15 cellular contexts compared by ENCODE assay signal in the genomic region with DNA sequence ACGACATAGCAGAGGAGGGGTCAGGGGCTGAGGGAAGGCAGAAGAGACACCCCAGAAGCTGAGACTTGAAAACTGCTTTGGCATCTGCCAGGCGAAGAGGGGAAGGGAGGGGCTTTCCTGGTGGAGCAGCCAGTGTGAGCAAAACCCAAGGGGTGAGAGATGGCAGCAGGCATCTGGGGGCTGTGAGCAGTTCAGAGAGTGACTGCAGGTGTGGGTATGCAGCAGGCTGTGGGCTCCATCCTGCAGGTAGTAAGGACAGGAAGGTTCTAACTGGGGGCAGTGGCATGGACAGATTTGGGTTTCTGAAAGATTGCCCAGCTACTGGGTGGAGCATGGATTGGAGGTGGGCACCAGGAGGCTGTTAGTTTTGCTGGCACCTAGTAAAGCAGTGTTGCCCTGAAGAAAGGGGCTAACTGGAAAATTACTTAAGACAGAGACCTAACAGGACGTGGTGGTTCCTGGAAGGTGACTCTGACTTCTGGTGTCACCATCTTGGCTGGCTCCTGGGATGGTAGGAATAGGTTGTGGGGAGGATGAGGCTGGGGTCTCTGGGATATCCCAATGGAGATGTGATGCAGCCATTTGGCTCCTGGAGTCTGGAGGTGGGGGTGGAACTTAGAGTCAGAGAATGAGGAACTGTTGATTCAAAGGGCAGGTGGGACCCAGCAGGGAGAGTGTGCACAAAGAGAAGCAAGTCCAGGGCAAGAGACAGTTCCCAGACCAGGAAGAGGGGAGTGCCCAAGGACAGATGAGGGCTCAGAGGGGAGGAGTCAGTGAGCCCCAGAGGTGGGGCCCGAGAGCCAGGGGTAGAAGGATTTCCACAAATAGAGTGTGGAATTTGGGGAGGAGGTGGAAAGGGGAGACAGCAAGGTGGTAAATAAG. TPM values are rescaled to one million over a fixed set of nuclear protein-coding genes. Genes with fewer than 3 reads are reported as not detected.
A peak's percentile ranks its signal among the peaks of the same experiment; 100 is the strongest.
DNase-seq lines count a peak whose midpoint lies in the region; ATAC-seq, FAIRE-seq and TF ChIP-seq lines count a peak whose summit lies in the region.
"Had no signal": no experiment of that assay in that cellular context is flagged by ENCODE, and none has a peak within 500 bp of the region (broad histone marks: within the 10 kb centered on the region; RNA-seq: fewer than 3 reads in every experiment).

No MANE protein-coding gene starts in this region.

- H3K27me3 Mint-ChIP-seq in activated naive CD4-positive, alpha-beta T cell treated with anti-CD3 and anti-CD28 coated beads, Interleukin-2, amount 10 ng/mL, durations not matched to agents 7 days and 5 days, result no peaks in the 10 kb centered on the region
- no peaks in the 10 kb centered on the region for H3K27me3 Mint-ChIP-seq in effector memory CD8-positive, alpha-beta T cell

- no peak overlapping the region for H3K4me3 ChIP-seq in kidney (ENCODE audit: low read length in 2 of 2)
- H3K4me3 ChIP-seq: GM23248, pancreas had no signal

- no peak overlapping the region for H3K9ac ChIP-seq in kidney (ENCODE audit: low read length in 2 of 2)
- H3K9ac ChIP-seq: GM23248 had no signal

- no peaks in the 10 kb centered on the region for H3K9me3 ChIP-seq in kidney (ENCODE audit: control insufficient read depth in 1 of 2, low read length in 2 of 2)
- H3K9me3 ChIP-seq: pancreas had no signal

- FAIRE-seq in kidney (lab: Jason Lieb, UNC), result no peak
- FAIRE-seq: GM19239, pancreas had no signal

- H3K36me3 ChIP-seq in kidney (ENCODE audit: control insufficient read depth in 1 of 2, insufficient read depth in 2 of 2, low read length in 2 of 2), result peaks cover 0 to 9% of the 10 kb centered on the region in 2 donors
- H3K36me3 ChIP-seq: pancreas had no signal

- TF ChIP-seq CTCF in RWPE1 (conservative IDR thresholded peaks at IDR 0.05; ENCODE audit: low read depth) (no peak), kidney (IDR thresholded peaks at IDR 0.05; ENCODE audit: borderline replicate concordance, extremely low read depth, insufficient read depth) (no peak)

- H3K4me3 Mint-ChIP-seq in activated naive CD4-positive, alpha-beta T cell treated with anti-CD3 and anti-CD28 coated beads, Interleukin-2, amount 10 ng/mL, durations not matched to agents 7 days and 5 days, result no peak overlapping the region
- H3K4me3 Mint-ChIP-seq in effector memory CD8-positive, alpha-beta T cell, result no peak overlapping the region

- peaks cover 0 to 13% of the 10 kb centered on the region in 2 donors for H3K4me1 ChIP-seq in kidney (ENCODE audit: control insufficient read depth in 1 of 2, insufficient read depth in 1 of 2, low read depth in 1 of 2, low read length in 2 of 2)
- H3K4me1 ChIP-seq: pancreas had no signal

- intact Hi-C loops in kidney (cut with DNase I), result no loop called here

- CTCF ChIA-PET in activated naive CD4-positive, alpha-beta T cell treated with anti-CD3 and anti-CD28 coated beads, Interleukin-2, amount 10 ng/mL, durations not matched to agents 7 days and 5 days (lab: Charles Lee), result interaction anchor here (1.0 to 2.0 kb wide), 2 partner anchors 38 to 59 kb away, joined by 3 to 4 read pairs; no protein-coding TSS in a partner anchor
- CTCF ChIA-PET in RWPE1 (lab: Yijun Ruan, JAX), result no interaction called here

- H3K9me3 Mint-ChIP-seq in activated naive CD4-positive, alpha-beta T cell treated with anti-CD3 and anti-CD28 coated beads, Interleukin-2, amount 10 ng/mL, durations not matched to agents 7 days and 5 days, result no peaks in the 10 kb centered on the region
- no peaks in the 10 kb centered on the region for H3K9me3 Mint-ChIP-seq in effector memory CD8-positive, alpha-beta T cell

- H3K27ac ChIP-seq in RWPE1 (peak overlapping the region; percentile 43), kidney (ENCODE audit: low read depth in 2 of 2, low read length in 2 of 2) (peak overlapping the region in 1 of 2 donors; percentile 44)
- H3K27ac ChIP-seq: GM23248, pancreas had no signal

- POLR2A ChIA-PET in RWPE1 (lab: Yijun Ruan, JAX; ENCODE audit: low non-redundant PET), result no interaction called here

- peaks cover 31% of the 10 kb centered on the region for H3K4me1 Mint-ChIP-seq in activated naive CD4-positive, alpha-beta T cell treated with anti-CD3 and anti-CD28 coated beads, Interleukin-2, amount 10 ng/mL, durations not matched to agents 7 days and 5 days
- peaks cover 15 to 29% of the 10 kb centered on the region in 2 donors for H3K4me1 Mint-ChIP-seq in effector memory CD8-positive, alpha-beta T cell (ENCODE audit: low read depth in 2 of 2)

- H3K27ac Mint-ChIP-seq in activated naive CD4-positive, alpha-beta T cell treated with anti-CD3 and anti-CD28 coated beads, Interleukin-2, amount 10 ng/mL, durations not matched to agents 7 days and 5 days, result peak overlapping the region; percentile 76
- H3K27ac Mint-ChIP-seq in effector memory CD8-positive, alpha-beta T cell, result peak overlapping the region; percentile 83 to 94

- no peak for DNase-seq in activated naive CD4-positive, alpha-beta T cell treated with anti-CD3 and anti-CD28 coated beads, Interleukin-2, amount 10 ng/mL, durations not matched to agents 7 days and 5 days
- no peak for DNase-seq in activated naive CD4-positive, alpha-beta T cell (lab: John Stamatoyannopoulos, UW)
- no peak for DNase-seq in RWPE1 (ENCODE audit: low spot score)
- no peak for DNase-seq in effector memory CD8-positive, alpha-beta T cell
- no peak for DNase-seq in stimulated activated naive CD8-positive, alpha-beta T cell treated with anti-CD3 and anti-CD28 coated beads, Interleukin-15, Interleukin-2, amounts not matched to agents 100 U/mL and 50 U/mL, for 24 hours
- DNase-seq in kidney, result no peak
- DNase-seq in kidney tubule cell (ENCODE audit: low spot score), result no peak
- DNase-seq: DMS79 treated with DMSO at 0.1 percent for 48 hours; effector CD8-positive, alpha-beta T cell; GM23248; NCI-H1417 treated with DMSO at 0.1 percent for 48 hours; stimulated activated CD8-positive, alpha-beta memory T cell treated with anti-CD3 and anti-CD28 coated beads, Interleukin-4, amount 100 ng/mL, for 48 hours had no signal

- H3K36me3 Mint-ChIP-seq in activated naive CD4-positive, alpha-beta T cell treated with anti-CD3 and anti-CD28 coated beads, Interleukin-2, amount 10 ng/mL, durations not matched to agents 7 days and 5 days, result peaks cover 39% of the 10 kb centered on the region
- peaks cover 35% of the 10 kb centered on the region for H3K36me3 Mint-ChIP-seq in effector memory CD8-positive, alpha-beta T cell (ENCODE audit: insufficient read depth)

- no peak for ATAC-seq in effector memory CD8-positive, alpha-beta T cell (replicated peaks)
- peak; percentile 36 for ATAC-seq in stimulated activated naive CD8-positive, alpha-beta T cell treated with anti-CD3 and anti-CD28 coated beads, Interleukin-15, Interleukin-2, amounts not matched to agents 100 U/mL and 50 U/mL, for 24 hours
- no peak for ATAC-seq in HG02938 (IDR thresholded peaks at IDR 0.05; ENCODE audit: unreplicated experiment)
- ATAC-seq: pancreas had no signal

RNA-seq across cellular contexts. Expression of a gene that starts 11.2 kb away (rescaled TPM):
- total RNA-seq in kidney, result 40.0 TPM
- polyA plus RNA-seq in kidney (ENCODE audit: insufficient read depth, low read depth, low replicate concordance), result 77.9 TPM

RNA-seq across cellular contexts. Expression of a gene that starts 13.7 kb away (rescaled TPM):
- total RNA-seq in kidney, result 7.3 TPM
- polyA plus RNA-seq in kidney (ENCODE audit: insufficient read depth, low read depth, low replicate concordance), result 13.0 TPM

RNA-seq across cellular contexts. Expression of a gene that starts 40.7 kb away (rescaled TPM):
- 18.9 TPM for total RNA-seq in kidney
- polyA plus RNA-seq in kidney (ENCODE audit: insufficient read depth, low read depth, low replicate concordance), result 7.4 TPM
